In the genomic region with DNA sequence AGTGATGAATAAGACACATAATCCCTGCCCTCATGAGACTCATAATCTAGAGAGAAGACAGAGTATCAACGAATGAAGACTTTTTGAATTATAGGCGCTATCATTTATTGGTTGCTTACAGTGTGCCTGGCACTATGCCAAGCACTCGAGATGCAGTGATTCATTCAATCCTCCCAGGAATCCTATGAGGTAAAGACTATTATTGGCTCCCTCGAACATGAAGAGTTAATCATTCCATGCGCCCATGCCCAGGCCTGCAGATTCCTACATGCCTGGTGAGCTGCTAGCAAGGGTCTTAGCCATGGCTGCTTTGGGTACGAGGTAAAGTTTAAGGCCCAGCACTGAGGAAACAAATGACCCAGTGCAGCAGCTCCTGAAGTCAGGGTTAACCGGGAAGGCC, we compare ENCODE assay signal across 15 cellular contexts. TPM values are rescaled to one million over a fixed set of nuclear protein-coding genes. Genes with fewer than 3 reads are reported as not detected.
A peak's percentile ranks its signal among the peaks of the same experiment; 100 is the strongest.
DNase-seq lines count a peak whose midpoint lies in the region; ATAC-seq, FAIRE-seq and TF ChIP-seq lines count a peak whose summit lies in the region.
"Had no signal": no experiment of that assay in that cellular context is flagged by ENCODE, and none has a peak within 500 bp of the region (broad histone marks: within the 10 kb centered on the region; RNA-seq: fewer than 3 reads in every experiment).

No MANE protein-coding gene starts in this region.

- CTCF ChIA-PET in IMR-90 (lab: Yijun Ruan, JAX): no interaction called here

- POLR2A ChIA-PET in IMR-90 (lab: Charles Lee; ENCODE audit: unreplicated experiment): no interaction called here

- no peak for TF ChIP-seq RAD21 in IMR-90 (IDR thresholded peaks at IDR 0.05; ENCODE audit: low read length)

- no peak overlapping the region for H2BK5ac ChIP-seq in IMR-90 (ENCODE audit: low read depth, low read length, poor library complexity, severe bottlenecking)

- no peaks in the 10 kb centered on the region for H3K4me1 ChIP-seq in IMR-90 (ENCODE audit: control insufficient read depth, insufficient read depth, low read length)

- no peak overlapping the region for H4K91ac ChIP-seq in IMR-90 (ENCODE audit: insufficient read depth, low read depth, low read length)

- dilution Hi-C loops in IMR-90 (cut with HindIII; ENCODE audit: low sequenced_read_pairs, unreplicated experiment): no loop called here

- ATAC-seq in IMR-90 (ENCODE audit: low read depth) (no peak), GM18519 (IDR thresholded peaks at IDR 0.05; ENCODE audit: low FRiP score, unreplicated experiment) (no peak), GM19395 (IDR thresholded peaks at IDR 0.05; ENCODE audit: unreplicated experiment) (no peak)
- ATAC-seq: T-cell had no signal

- intact Hi-C loops in IMR-90 (cut with micrococcal nuclease): no loop called here

- no peak overlapping the region for H3K56ac ChIP-seq in IMR-90 (ENCODE audit: extremely low read depth, insufficient read depth, low read length)

- no peak overlapping the region for H3K27ac ChIP-seq in IMR-90 (ENCODE audit: insufficient read depth, low read length)

- in situ Hi-C loops in IMR-90 (cut with MboI; ENCODE audit: low sequenced_read_pairs): no loop called here

- H3K9ac ChIP-seq in IMR-90 (ENCODE audit: low read depth, low read length): no peak overlapping the region

- no peak overlapping the region for H2AFZ ChIP-seq in IMR-90 (replicated peaks; ENCODE audit: low read length, poor library complexity)

- H3K18ac ChIP-seq in IMR-90 (ENCODE audit: low read depth, low read length): no peak overlapping the region

- H2BK15ac ChIP-seq in IMR-90 (ENCODE audit: low read depth, low read length): no peak overlapping the region

- no peak overlapping the region for H3K23ac ChIP-seq in IMR-90 (ENCODE audit: low read depth, low read length)

- H3K9me3 ChIP-seq in IMR-90 (ENCODE audit: control insufficient read depth, insufficient read depth, low read length): no peaks in the 10 kb centered on the region

- H3K27me3 ChIP-seq in IMR-90 (ENCODE audit: control insufficient read depth, insufficient read depth, low read length) (no peaks in the 10 kb centered on the region; the same call in 1 of the 2 replicates), bronchial epithelial cell (ENCODE audit: control insufficient read depth, insufficient read depth, low read length) (no peaks in the 10 kb centered on the region)

- no peak overlapping the region for H4K8ac ChIP-seq in IMR-90 (ENCODE audit: low read depth in 2 of 2, low read length in 2 of 2)

- TF ChIP-seq CTCF in IMR-90 (conservative IDR thresholded peaks at IDR 0.05; ENCODE audit: low read depth, low read length): no peak
- TF ChIP-seq CTCF in bronchial epithelial cell (IDR thresholded peaks at IDR 0.05; ENCODE audit: insufficient read depth, low read length, severe bottlenecking): no peak

- no peaks in the 10 kb centered on the region for H3K36me3 ChIP-seq in IMR-90 (ENCODE audit: control insufficient read depth, insufficient read depth, low read length)
- peaks cover 2% of the 10 kb centered on the region for H3K36me3 ChIP-seq in bronchial epithelial cell (ENCODE audit: control insufficient read depth, insufficient read depth, low read length)

- no peak overlapping the region for H2BK20ac ChIP-seq in IMR-90 (ENCODE audit: low read depth, low read length)

- DNase-seq in AG08396 (ENCODE audit: low spot score) (peak; percentile 26), IMR-90 (peak; percentile 5), bronchial epithelial cell (ENCODE audit: low read depth) (peak; percentile 90), kidney glomerular epithelial cell (lab: John Stamatoyannopoulos, UW) (peak; percentile 11), NOMO-1 (lab: John Stamatoyannopoulos, UW; ENCODE audit: unreplicated experiment in 2 of 2) (no peak)
- no peak for DNase-seq in activated T-cell treated with anti-CD3 and anti-CD28 coated beads, Interleukin-2, amount 50 U/mL, for 48 hours
- DNase-seq: CD4-positive, CD25-positive, alpha-beta regulatory T cell; central memory CD4-positive, alpha-beta T cell; immature natural killer cell; NCI-H187; T-cell had no signal

- no peak for TF ChIP-seq POLR2A in IMR-90 (IDR thresholded peaks at IDR 0.05; ENCODE audit: low read depth, low read length)

- H2AK9ac ChIP-seq in IMR-90 (replicated peaks; ENCODE audit: low read depth, low read length, poor library complexity): no peak overlapping the region

- no peak for FAIRE-seq in bronchial epithelial cell (lab: Jason Lieb, UNC)
- FAIRE-seq: GM18507 had no signal

- no peak overlapping the region for H4K5ac ChIP-seq in IMR-90 (ENCODE audit: low read depth, low read length)

- H3K4me3 ChIP-seq in IMR-90 (ENCODE audit: insufficient read depth, low read depth, low read length) (no peak overlapping the region), bronchial epithelial cell (ENCODE audit: low read depth, low read length) (peak overlapping the region; percentile 68)

- BruUV-seq in IMR-90 (replicated peaks; lab: Mats Ljungman, UMichigan): no TSS peak

- H3K4ac ChIP-seq in IMR-90 (ENCODE audit: low read depth, low read length): no peak overlapping the region

- no peak overlapping the region for H2BK120ac ChIP-seq in IMR-90 (ENCODE audit: low read depth, low read length)

- H3K9me1 ChIP-seq in IMR-90 (ENCODE audit: insufficient read depth, low read length): no peaks in the 10 kb centered on the region

- H3K4me2 ChIP-seq in IMR-90 (ENCODE audit: low read depth, low read length): no peak overlapping the region; the same call in 1 of the 2 replicates

- no peaks in the 10 kb centered on the region for H4K20me1 ChIP-seq in IMR-90 (ENCODE audit: insufficient read depth, low read length)

- H3K14ac ChIP-seq in IMR-90 (replicated peaks; ENCODE audit: low read depth, low read length): no peak overlapping the region

- H3K79me1 ChIP-seq in IMR-90 (ENCODE audit: low read depth in 1 of 2, low read length in 2 of 2): no peaks in the 10 kb centered on the region

- WGBS in IMR-90 (ENCODE audit: extremely low coverage in 2 of 2, insufficient read length in 1 of 2), 2 experiments: 59% methylated on average over 3 of the region's 7 CpGs; no CpG with 5 or more reads in 1 of the 2 experiments

- no peak overlapping the region for H2AK5ac ChIP-seq in IMR-90 (ENCODE audit: low read depth, low read length)

TF ChIP-seq in IMR-90, 13 proteins besides CTCF, POLR2A, EP300 and RAD21:
- TF ChIP-seq BHLHE40 (IDR thresholded peaks at IDR 0.05; ENCODE audit: low read depth, low read length) (no peak), SMC3 (IDR thresholded peaks at IDR 0.05; ENCODE audit: low read depth, low read length) (no peak), ELK1 (IDR thresholded peaks at IDR 0.05; ENCODE audit: borderline replicate concordance, low read depth, low read length) (no peak), MAFK (IDR thresholded peaks at IDR 0.05; ENCODE audit: low read depth, low read length) (no peak), MXI1 (IDR thresholded peaks at IDR 0.05; ENCODE audit: borderline replicate concordance, low read depth, low read length) (no peak), CHD1 (IDR thresholded peaks at IDR 0.05; ENCODE audit: low read depth, low read length) (no peak), USF2 (IDR thresholded peaks at IDR 0.05; ENCODE audit: low read depth, low read length) (no peak), CEBPB (IDR thresholded peaks at IDR 0.05; ENCODE audit: low read depth, low read length) (no peak), NFE2L2 (IDR thresholded peaks at IDR 0.05; ENCODE audit: low read depth, low read length) (no peak), RCOR1 (IDR thresholded peaks at IDR 0.05; ENCODE audit: insufficient replicate concordance, low read length) (no peak), RFX5 (IDR thresholded peaks at IDR 0.05; ENCODE audit: low read depth, low read length) (no peak), FOS (IDR thresholded peaks at IDR 0.05; ENCODE audit: low read depth, low read length) (no peak), MAZ (IDR thresholded peaks at IDR 0.05; ENCODE audit: borderline replicate concordance, low read depth, low read length) (no peak)

RNA-seq across cellular contexts. Expression of gene TEX13B, which starts 47.0 kb away (rescaled TPM):
- total RNA-seq in IMR-90 (2012; rRNA removed): not detected in 2 replicates
- polyA plus RNA-seq in IMR-90 (2012; rRNA removed): not detected in 2 replicates
- polyA plus RNA-seq in IMR-90 (2012; cell fraction: cytosol; rRNA removed): not detected in 2 replicates
- not detected in 2 replicates for polyA plus RNA-seq in IMR-90 (2012; cell fraction: nucleus; rRNA removed; ENCODE audit: low replicate concordance)
- not detected in 2 replicates for total RNA-seq in bronchial epithelial cell
- total RNA-seq: CD4-positive, CD25-positive, alpha-beta regulatory T cell; H4; T-cell had no signal
- polyA plus RNA-seq: CD4-positive, CD25-positive, alpha-beta regulatory T cell; immature natural killer cell had no signal

Comparison
In these comparisons a context has a peak if more than half of its experiments do, and no peak if none do; other contexts are left out.
1. DNase-seq: peak in AG08396 (single experiment), IMR-90 (single experiment), bronchial epithelial cell (single experiment) and kidney glomerular epithelial cell (single experiment); none in NOMO-1 (0 of 2) and activated T-cell treated with anti-CD3 and anti-CD28 coated beads, Interleukin-2, amount 50 U/mL, for 48 hours (0 of 2).